Comparison of ENCODE assay signal across 10 cellular contexts in genomic region chr18:77066101-77066500, GRCh38.
DNase-seq lines count a peak whose midpoint lies in the region; ATAC-seq and TF ChIP-seq lines count a peak whose summit lies in the region.
"Had no signal": no experiment of that assay in that cellular context is flagged by ENCODE, and none has a peak within 500 bp of the region (broad histone marks: within the 10 kb centered on the region; RNA-seq: fewer than 3 reads in every experiment).

No MANE protein-coding gene starts in this region.

- TF ChIP-seq CTCF in left lung (IDR thresholded peaks at IDR 0.05) (no peak), tibial nerve (IDR thresholded peaks at IDR 0.05) (no peak), GM23338 (conservative IDR thresholded peaks at IDR 0.05; ENCODE audit: low read depth in 2 of 2) (no peak)

- H3K36me3 Mint-ChIP-seq in activated naive CD4-positive, alpha-beta T cell treated with anti-CD3 and anti-CD28 coated beads, Interleukin-2, amount 10 ng/mL, durations not matched to agents 7 days and 5 days = peaks cover 76% of the 10 kb centered on the region
- peaks cover 76% of the 10 kb centered on the region for H3K36me3 Mint-ChIP-seq in activated CD4-positive, alpha-beta memory T cell treated with anti-CD3 and anti-CD28 coated beads, Interleukin-2, amount 10 ng/mL, durations not matched to agents 7 days and 5 days (ENCODE audit: low read depth)
- peaks cover 11% of the 10 kb centered on the region for H3K36me3 Mint-ChIP-seq in GM23338 (ENCODE audit: low read depth)

- no peak for TF ChIP-seq POLR2A in tibial nerve (IDR thresholded peaks at IDR 0.05)

- no peak overlapping the region for H3K4me3 Mint-ChIP-seq in activated naive CD4-positive, alpha-beta T cell treated with anti-CD3 and anti-CD28 coated beads, Interleukin-2, amount 10 ng/mL, durations not matched to agents 7 days and 5 days
- H3K4me3 Mint-ChIP-seq in activated CD4-positive, alpha-beta memory T cell treated with anti-CD3 and anti-CD28 coated beads, Interleukin-2, amount 10 ng/mL, durations not matched to agents 7 days and 5 days = no peak overlapping the region
- H3K4me3 Mint-ChIP-seq in GM23338 = no peak overlapping the region
- H3K4me3 Mint-ChIP-seq: brain had no signal

- no peaks in the 10 kb centered on the region; the same call in 1 of the 2 replicates for H4K20me1 ChIP-seq in GM23338 (replicated peaks; ENCODE audit: insufficient read depth)

- CTCF ChIA-PET in activated naive CD4-positive, alpha-beta T cell treated with anti-CD3 and anti-CD28 coated beads, Interleukin-2, amount 10 ng/mL, durations not matched to agents 7 days and 5 days (lab: Charles Lee) = interaction anchor here (1.6 to 3.5 kb wide), 2 partner anchors 11 to 65 kb away, joined by 4 to 22 read pairs; no protein-coding TSS in a partner anchor
- CTCF ChIA-PET in activated CD4-positive, alpha-beta memory T cell treated with anti-CD3 and anti-CD28 coated beads, Interleukin-2, amount 10 ng/mL, durations not matched to agents 7 days and 5 days (lab: Charles Lee) = interaction anchor here (0.6 to 7.0 kb wide), 9 partner anchors 11 to 146 kb away, joined by 3 to 49 read pairs (median 12); no protein-coding TSS in a partner anchor

- POLR2A ChIA-PET in activated CD4-positive, alpha-beta memory T cell treated with anti-CD3 and anti-CD28 coated beads, Interleukin-2, amount 10 ng/mL, durations not matched to agents 7 days and 5 days (lab: Charles Lee) = interaction anchor here (1.0 to 15.2 kb wide), 5 partner anchors 12 to 72 kb away, joined by 3 to 437 read pairs (median 170); partner anchors contain the start of gene MBP

- H3K27ac Mint-ChIP-seq in activated naive CD4-positive, alpha-beta T cell treated with anti-CD3 and anti-CD28 coated beads, Interleukin-2, amount 10 ng/mL, durations not matched to agents 7 days and 5 days = peak overlapping the region; percentile 100
- H3K27ac Mint-ChIP-seq in activated CD4-positive, alpha-beta memory T cell treated with anti-CD3 and anti-CD28 coated beads, Interleukin-2, amount 10 ng/mL, durations not matched to agents 7 days and 5 days = peak overlapping the region; percentile 99
- H3K27ac Mint-ChIP-seq in GM23338 = no peak overlapping the region

- no peaks in the 10 kb centered on the region for H3K27me3 Mint-ChIP-seq in activated naive CD4-positive, alpha-beta T cell treated with anti-CD3 and anti-CD28 coated beads, Interleukin-2, amount 10 ng/mL, durations not matched to agents 7 days and 5 days
- no peaks in the 10 kb centered on the region for H3K27me3 Mint-ChIP-seq in activated CD4-positive, alpha-beta memory T cell treated with anti-CD3 and anti-CD28 coated beads, Interleukin-2, amount 10 ng/mL, durations not matched to agents 7 days and 5 days
- peaks cover 3% of the 10 kb centered on the region for H3K27me3 Mint-ChIP-seq in GM23338 (ENCODE audit: insufficient read depth, low read depth, poor library complexity)
- H3K27me3 Mint-ChIP-seq: brain had no signal

- H3K4me3 ChIP-seq in left lung = no peak overlapping the region
- H3K4me3 ChIP-seq in tibial nerve = no peak overlapping the region
- no peak overlapping the region for H3K4me3 ChIP-seq in GM23338

- H3K27ac ChIP-seq in left lung (peak overlapping the region; percentile 77 to 97), tibial nerve (peak overlapping the region in 3 of 4 donors; percentile 68 to 82 (median 79)), GM23338 (ENCODE audit: low read depth) (no peak overlapping the region)

- no peaks in the 10 kb centered on the region for H3K9me2 ChIP-seq in GM23338 (ENCODE audit: insufficient read depth)

- H3K9me3 Mint-ChIP-seq in activated naive CD4-positive, alpha-beta T cell treated with anti-CD3 and anti-CD28 coated beads, Interleukin-2, amount 10 ng/mL, durations not matched to agents 7 days and 5 days = no peaks in the 10 kb centered on the region
- no peaks in the 10 kb centered on the region for H3K9me3 Mint-ChIP-seq in activated CD4-positive, alpha-beta memory T cell treated with anti-CD3 and anti-CD28 coated beads, Interleukin-2, amount 10 ng/mL, durations not matched to agents 7 days and 5 days
- H3K9me3 Mint-ChIP-seq in GM23338 = no peaks in the 10 kb centered on the region

- intact Hi-C loops in left lung (cut with DNase I) = loop anchor here in 1 of 2 donors (10.0 kb wide), 1 partner anchor 49 kb away; no protein-coding TSS in a partner anchor

- no peaks in the 10 kb centered on the region for H3K79me2 ChIP-seq in GM23338 (replicated peaks; ENCODE audit: insufficient read depth)

- H3F3A ChIP-seq in GM23338 (replicated peaks; ENCODE audit: low read depth) = no peaks in the 10 kb centered on the region

- no peak overlapping the region for H2AFZ ChIP-seq in GM23338

- no peak for ATAC-seq in left lung
- no peak for ATAC-seq in HG03432 (IDR thresholded peaks at IDR 0.05; ENCODE audit: unreplicated experiment)
- ATAC-seq in GM23338 = no peak

- peaks cover 22 to 99% of the 10 kb centered on the region in 2 donors for H3K4me1 ChIP-seq in left lung
- H3K4me1 ChIP-seq in tibial nerve = peaks cover 0 to 61% (median 40%) of the 10 kb centered on the region in 4 donors
- peaks cover 16% of the 10 kb centered on the region for H3K4me1 ChIP-seq in GM23338 (ENCODE audit: insufficient read depth)

- no peak overlapping the region for H3K4me2 ChIP-seq in GM23338

- no peak for DNase-seq in activated naive CD4-positive, alpha-beta T cell treated with anti-CD3 and anti-CD28 coated beads, Interleukin-2, amount 10 ng/mL, durations not matched to agents 7 days and 5 days
- no peak for DNase-seq in activated naive CD4-positive, alpha-beta T cell treated with anti-CD3 and anti-CD28 coated beads, Interleukin-2, amount 50 U/mL, for 16 hours
- no peak for DNase-seq in activated CD4-positive, alpha-beta memory T cell treated with anti-CD3 and anti-CD28 coated beads, Interleukin-2, amount 10 ng/mL, durations not matched to agents 7 days and 5 days
- no peak for DNase-seq in left lung
- DNase-seq in tibial nerve (ENCODE audit: low spot score in 2 of 2) = no peak
- DNase-seq in AG08396 (ENCODE audit: low spot score) = no peak
- no peak for DNase-seq in GM23338 (ENCODE audit: low spot score)
- DNase-seq: stimulated activated CD4-positive, alpha-beta T cell treated with anti-CD3 and anti-CD28 coated beads, Interleukin-4, amount 100 ng/mL, for 1 hour had no signal

- no peaks in the 10 kb centered on the region for H3K27me3 ChIP-seq in left lung
- H3K27me3 ChIP-seq in tibial nerve = no peaks in the 10 kb centered on the region
- H3K27me3 ChIP-seq in GM23338 (ENCODE audit: insufficient read depth) = no peaks in the 10 kb centered on the region

- H3K36me3 ChIP-seq in left lung (peaks cover 0 to 11% of the 10 kb centered on the region in 2 donors), tibial nerve (no peaks in the 10 kb centered on the region), GM23338 (ENCODE audit: insufficient read depth) (no peaks in the 10 kb centered on the region)

- no peak for TF ChIP-seq EP300 in tibial nerve (IDR thresholded peaks at IDR 0.05)

- H3K9me3 ChIP-seq in left lung = no peaks in the 10 kb centered on the region
- H3K9me3 ChIP-seq in tibial nerve = no peaks in the 10 kb centered on the region

- WGBS in tibial nerve, 2 donors = 92 to 98% methylated on average over 9 of the region's 9 CpGs

- H3K4me1 Mint-ChIP-seq in activated naive CD4-positive, alpha-beta T cell treated with anti-CD3 and anti-CD28 coated beads, Interleukin-2, amount 10 ng/mL, durations not matched to agents 7 days and 5 days = peaks cover 100% of the 10 kb centered on the region
- peaks cover 100% of the 10 kb centered on the region for H3K4me1 Mint-ChIP-seq in activated CD4-positive, alpha-beta memory T cell treated with anti-CD3 and anti-CD28 coated beads, Interleukin-2, amount 10 ng/mL, durations not matched to agents 7 days and 5 days
- peaks cover 38% of the 10 kb centered on the region for H3K4me1 Mint-ChIP-seq in GM23338

TF ChIP-seq in GM23338, 12 proteins besides CTCF, POLR2A, EP300 and RAD21 (continues in another document):
- TF ChIP-seq, protein P1, sequence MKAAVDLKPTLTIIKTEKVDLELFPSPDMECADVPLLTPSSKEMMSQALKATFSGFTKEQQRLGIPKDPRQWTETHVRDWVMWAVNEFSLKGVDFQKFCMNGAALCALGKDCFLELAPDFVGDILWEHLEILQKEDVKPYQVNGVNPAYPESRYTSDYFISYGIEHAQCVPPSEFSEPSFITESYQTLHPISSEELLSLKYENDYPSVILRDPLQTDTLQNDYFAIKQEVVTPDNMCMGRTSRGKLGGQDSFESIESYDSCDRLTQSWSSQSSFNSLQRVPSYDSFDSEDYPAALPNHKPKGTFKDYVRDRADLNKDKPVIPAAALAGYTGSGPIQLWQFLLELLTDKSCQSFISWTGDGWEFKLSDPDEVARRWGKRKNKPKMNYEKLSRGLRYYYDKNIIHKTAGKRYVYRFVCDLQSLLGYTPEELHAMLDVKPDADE (IDR thresholded peaks at IDR 0.05) = no peak
- TF ChIP-seq ZNF331 (CRISPR knock-in tag; IDR thresholded peaks at IDR 0.05; ENCODE audit: low read depth) (no peak), ZNF114 (CRISPR knock-in tag; IDR thresholded peaks at IDR 0.05) (no peak), POLR2AphosphoS5 (IDR thresholded peaks at IDR 0.05; ENCODE audit: low read depth) (no peak)
